ENCODE assay signal across 16 cellular contexts in the genomic region with DNA sequence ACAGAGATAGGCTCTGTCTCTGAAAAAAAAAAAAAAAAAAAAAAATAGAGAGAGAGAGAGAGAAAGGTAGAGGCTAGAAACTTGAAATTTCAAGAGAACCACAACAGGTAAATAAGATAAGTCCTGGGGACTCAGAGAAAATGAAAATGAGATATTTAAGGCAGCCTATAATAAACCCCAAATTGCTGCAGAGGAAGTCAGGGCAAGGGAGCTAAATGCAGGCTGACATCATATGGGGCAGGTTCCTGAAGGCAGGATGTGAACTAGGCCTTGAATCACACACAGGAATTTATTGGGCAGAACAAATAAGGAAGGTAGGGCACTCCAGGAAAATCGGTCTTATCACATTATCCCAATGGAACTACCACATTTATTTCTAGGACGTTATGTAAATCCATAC.
DNase-seq lines count a peak whose midpoint lies in the region; ATAC-seq, FAIRE-seq and TF ChIP-seq lines count a peak whose summit lies in the region.
"Had no signal": no experiment of that assay in that cellular context is flagged by ENCODE, and none has a peak within 500 bp of the region (broad histone marks: within the 10 kb centered on the region; RNA-seq: fewer than 3 reads in every experiment).

No MANE protein-coding gene starts in this region.

- CTCF ChIA-PET in RWPE1 (lab: Yijun Ruan, JAX) = no interaction called here

- ATAC-seq in HG03139 (IDR thresholded peaks at IDR 0.05; ENCODE audit: unreplicated experiment) (no peak), HG03097 (IDR thresholded peaks at IDR 0.05; ENCODE audit: low FRiP score, unreplicated experiment) (no peak)
- ATAC-seq: stimulated activated effector memory CD8-positive, alpha-beta T cell treated with anti-CD3 and anti-CD28 coated beads, Interleukin-12 subunit alpha, Interleukin-12 subunit beta, amount 100 ng/mL, for 72 hours had no signal

- H3K4me3 ChIP-seq in AG09309 (ENCODE audit: control insufficient read depth, low read depth, low read length) = no peak overlapping the region
- H3K4me3 ChIP-seq in foreskin fibroblast (ENCODE audit: low read depth in 1 of 2, low read length in 2 of 2) = no peak overlapping the region
- H3K4me3 ChIP-seq: ovary had no signal

- TF ChIP-seq CTCF in AG09309 (IDR thresholded peaks at IDR 0.05; ENCODE audit: control insufficient read depth, insufficient read depth, low read depth, low read length, missing control alignments) (no peak), RWPE1 (conservative IDR thresholded peaks at IDR 0.05; ENCODE audit: low read depth) (no peak), foreskin fibroblast (IDR thresholded peaks at IDR 0.05; ENCODE audit: low read depth, low read length) (no peak)

- no peak overlapping the region for H3K27ac ChIP-seq in RWPE1
- H3K27ac ChIP-seq: ovary had no signal

- no peak for FAIRE-seq in H54 (lab: Jason Lieb, UNC)
- FAIRE-seq: endometrium had no signal

- POLR2A ChIA-PET in RWPE1 (lab: Yijun Ruan, JAX; ENCODE audit: low non-redundant PET) = interaction anchor here (0.6 kb wide), 1 partner anchor 22 kb away, joined by 4 read pairs; no protein-coding TSS in a partner anchor

- no peak for TF ChIP-seq POLR2A in H54 (IDR thresholded peaks at IDR 0.05; ENCODE audit: low read depth, low read length)

- peak; percentile 39 for DNase-seq in AG09309 (ENCODE audit: low read depth)
- DNase-seq in H54 (ENCODE audit: insufficient read length, low spot score) = peak; percentile 52
- peak; percentile 48 for DNase-seq in RWPE1 (ENCODE audit: low spot score)
- peak; percentile 56 to 73 for DNase-seq in foreskin fibroblast
- no peak for DNase-seq in NCI-H2171 treated with DMSO at 0.1 percent for 48 hours (lab: John Stamatoyannopoulos, UW)
- no peak for DNase-seq in NCI-H1092 treated with DMSO at 0.1 percent for 48 hours (lab: John Stamatoyannopoulos, UW)
- DNase-seq: activated T-cell treated with anti-CD3 and anti-CD28 coated beads, Interleukin-2, amount 50 U/mL, for 48 hours; DMS79; hippocampal formation; NCI-H1694; ovary; stimulated activated CD4-positive, alpha-beta T cell treated with anti-CD3 and anti-CD28 coated beads, Interleukin-2, amount 100 ng/mL, for 24 hours had no signal

Comparison
In these comparisons a context has a peak if more than half of its experiments do, and no peak if none do; other contexts are left out.
1. DNase-seq: peak in AG09309 (single experiment), H54 (single experiment), RWPE1 (single experiment) and foreskin fibroblast (2 of 2); none in NCI-H2171 treated with DMSO at 0.1 percent for 48 hours (single experiment) and NCI-H1092 treated with DMSO at 0.1 percent for 48 hours (single experiment).